Comparison of ENCODE assay signal across 10 cellular contexts in the genomic region with DNA sequence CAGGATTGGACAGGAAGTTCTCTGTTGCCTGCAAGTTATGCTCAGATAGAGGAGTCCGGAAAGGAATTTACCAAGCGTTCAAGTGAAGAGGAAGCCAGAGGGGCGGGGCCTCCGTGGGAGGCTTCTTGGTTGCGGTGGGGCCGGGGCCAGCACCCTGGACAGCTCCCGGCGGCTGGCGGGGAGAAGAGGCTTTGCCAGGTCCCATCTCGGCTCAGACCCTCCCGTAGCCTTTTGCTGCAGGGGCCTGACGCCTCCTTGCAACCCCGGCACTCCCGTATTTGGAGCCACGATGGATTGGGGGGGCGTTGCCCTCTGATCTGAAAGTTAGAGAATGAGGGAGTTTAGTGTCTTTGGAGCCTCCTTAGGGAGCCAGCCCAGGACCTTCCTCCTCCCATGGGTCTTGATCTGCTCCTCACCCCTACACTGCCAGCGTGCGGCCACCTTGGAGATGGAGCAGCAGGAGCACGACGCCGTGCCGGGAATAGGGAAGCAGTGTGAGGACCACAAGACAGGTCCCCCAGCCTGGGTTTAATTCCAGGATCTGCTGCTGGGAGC. TPM values are rescaled to one million over a fixed set of nuclear protein-coding genes. Genes with fewer than 3 reads are reported as not detected.
DNase-seq lines count a peak whose midpoint lies in the region; ATAC-seq and TF ChIP-seq lines count a peak whose summit lies in the region.
"Had no signal": no experiment of that assay in that cellular context is flagged by ENCODE, and none has a peak within 500 bp of the region (broad histone marks: within the 10 kb centered on the region; RNA-seq: fewer than 3 reads in every experiment).

No MANE protein-coding gene starts in this region.

- no peak overlapping the region for H3K4me3 Mint-ChIP-seq in memory B cell
- H3K4me3 Mint-ChIP-seq: dendritic cell treated with granulocyte-macrophage colony-stimulating factor and Interleukin-4, amounts not matched to agents 40 ng/mL and 50 ng/mL, for 4 days had no signal

- peaks cover 0 to 30% (median 11%) of the 10 kb centered on the region in 3 donors for H3K4me1 ChIP-seq in gastroesophageal sphincter

- peaks cover under 1% of the 10 kb centered on the region for H3K9me3 Mint-ChIP-seq in memory B cell
- H3K9me3 Mint-ChIP-seq: dendritic cell treated with granulocyte-macrophage colony-stimulating factor and Interleukin-4, amounts not matched to agents 40 ng/mL and 50 ng/mL, for 4 days had no signal

- H3K27ac Mint-ChIP-seq in memory B cell: no peak overlapping the region
- H3K27ac Mint-ChIP-seq: dendritic cell treated with granulocyte-macrophage colony-stimulating factor and Interleukin-4, amounts not matched to agents 40 ng/mL and 50 ng/mL, for 4 days had no signal

- H3K27me3 Mint-ChIP-seq in memory B cell: peaks cover 39% of the 10 kb centered on the region

- ATAC-seq in memory B cell (ENCODE audit: low read depth) (peak; percentile 68), gastroesophageal sphincter (no peak)

- H3K4me1 Mint-ChIP-seq in memory B cell: peaks cover 4% of the 10 kb centered on the region

- no peak overlapping the region for H3K4me3 ChIP-seq in choroid plexus epithelial cell (ENCODE audit: low read depth, low read length)
- H3K4me3 ChIP-seq in gastroesophageal sphincter: no peak overlapping the region

- DNase-seq in SKM-1 treated with dmso at 0.1 percent for 144 hours (lab: John Stamatoyannopoulos, UW; ENCODE audit: unreplicated experiment) (peak; percentile 7), SKM-1 (lab: John Stamatoyannopoulos, UW; ENCODE audit: unreplicated experiment) (no peak), HT1080 (ENCODE audit: low read depth) (peak; percentile 73), choroid plexus epithelial cell (ENCODE audit: low read depth) (peak; percentile 87), memory B cell (ENCODE audit: low spot score in 2 of 2) (peak; percentile 54 to 67)
- peak; percentile 61 for DNase-seq in activated CD4-positive, CD25-positive, alpha-beta regulatory T cell treated with anti-CD3 and anti-CD28 coated beads, Interleukin-2, amount 50 U/mL, for 72 hours
- peak; percentile 53 to 68 for DNase-seq in stimulated activated CD8-positive, alpha-beta memory T cell treated with anti-CD3 and anti-CD28 coated beads, Interleukin-2, amount 100 ng/mL, for 48 hours (ENCODE audit: low read depth in 2 of 2)

- H3K36me3 Mint-ChIP-seq in memory B cell: no peaks in the 10 kb centered on the region

- no peaks in the 10 kb centered on the region for H3K9me3 ChIP-seq in gastroesophageal sphincter

- TF ChIP-seq CTCF in choroid plexus epithelial cell (conservative IDR thresholded peaks at IDR 0.05; ENCODE audit: low read depth, low read length) (no peak), gastroesophageal sphincter (IDR thresholded peaks at IDR 0.05) (no peak)

- peaks cover 98% of the 10 kb centered on the region for H3K27me3 ChIP-seq in gastroesophageal sphincter

- H3K27ac ChIP-seq in gastroesophageal sphincter: no peak overlapping the region
- H3K27ac ChIP-seq: C4-2B had no signal

- TF ChIP-seq POLR2A in gastroesophageal sphincter (IDR thresholded peaks at IDR 0.05): no peak

- WGBS in gastroesophageal sphincter (ENCODE audit: low coverage in 1 of 2), 2 donors: 0 to 3% methylated on average over 1 to 8 of the region's 22 CpGs

- H3K36me3 ChIP-seq in gastroesophageal sphincter: no peaks in the 10 kb centered on the region

- no peak for TF ChIP-seq EP300 in gastroesophageal sphincter (IDR thresholded peaks at IDR 0.05)

RNA-seq across cellular contexts. Expression of a gene that starts 3.1 kb away (rescaled TPM):
- total RNA-seq in HT1080 (2014; rRNA removed; shearing (Covaris generic)): not detected in 2 replicates
- not detected in 2 replicates for polyA plus RNA-seq in HT1080 (2015; cell fraction: cytosol; rRNA removed)
- not detected in 2 replicates for polyA plus RNA-seq in HT1080 (2015; cell fraction: nucleus; rRNA removed)
- total RNA-seq in gastroesophageal sphincter: 1 to 10 TPM in 2 of 4 donors, under 1 TPM in 1, not detected in 1; 0.12 to 1.7 (median 1.5) TPM

RNA-seq across cellular contexts. Expression of a gene that starts 6.8 kb away (rescaled TPM):
- total RNA-seq in HT1080 (2014; rRNA removed; shearing (Covaris generic)): not detected in 2 replicates
- polyA plus RNA-seq in HT1080 (2015; cell fraction: cytosol; rRNA removed): not detected in 2 replicates
- not detected in 2 replicates for polyA plus RNA-seq in HT1080 (2015; cell fraction: nucleus; rRNA removed)
- total RNA-seq in gastroesophageal sphincter: 1 to 10 TPM in 1 of 4 donors, under 1 TPM in 1, not detected in 2; 0.94 to 1.6 TPM
